Comparison of ENCODE assay signal across 9 cellular contexts in genomic region chr11:10208045-10208674, GRCh38.
A peak's percentile ranks its signal among the peaks of the same experiment; 100 is the strongest.
DNase-seq lines count a peak whose midpoint lies in the region; ATAC-seq, FAIRE-seq and TF ChIP-seq lines count a peak whose summit lies in the region.
"Had no signal": no experiment of that assay in that cellular context is flagged by ENCODE, and none has a peak within 500 bp of the region (broad histone marks: within the 10 kb centered on the region; RNA-seq: fewer than 3 reads in every experiment).

No MANE protein-coding gene starts in this region.

- peaks cover 6 to 10% of the 10 kb centered on the region in 2 experiments; a peak in 2 of 4 replicates for H3K9me3 ChIP-seq in HCT116 (ENCODE audit: control insufficient read depth in 1 of 2, insufficient read depth in 1 of 2, low read depth in 1 of 2, low read length in 2 of 2)

- RAD21 ChIA-PET in HCT116 (lab: Charles Lee; ENCODE audit: low non-redundant PET in 1 of 2, low total read pairs in 2 of 2, uncharacterized antibody in 2 of 2, unreplicated experiment in 2 of 2), result no interaction called here

- no peaks in the 10 kb centered on the region for H3K27me3 ChIP-seq in HCT116 (ENCODE audit: insufficient read depth, low read length)
- H3K27me3 ChIP-seq: SJSA1 had no signal

- no peak overlapping the region for H3K4me3 Mint-ChIP-seq in MCF 10A (ENCODE audit: unreplicated experiment)

- H3K9me2 ChIP-seq in HCT116 (ENCODE audit: insufficient read depth), result no peaks in the 10 kb centered on the region

- TF ChIP-seq RAD21 in HCT116 (IDR thresholded peaks at IDR 0.05; ENCODE audit: low read depth), result peak; percentile 65

- peak; percentile 54 to 73 (median 57); a peak in 5 of 6 replicates for TF ChIP-seq CTCF in HCT116 (IDR thresholded peaks at IDR 0.05 in 2 of 3, conservative IDR thresholded peaks at IDR 0.05 in 1 of 3; ENCODE audit: borderline replicate concordance in 1 of 3, insufficient read depth in 1 of 3, low read depth in 2 of 3, low read length in 2 of 3)
- peak; percentile 50 for TF ChIP-seq CTCF in MCF 10A (IDR thresholded peaks at IDR 0.05; ENCODE audit: unreplicated experiment)

- no TSS peak for BruUV-seq in HCT116 (replicated peaks; lab: Mats Ljungman, UMichigan)
- no TSS peak for BruUV-seq in MCF 10A (replicated peaks; lab: Mats Ljungman, UMichigan)

- TF ChIP-seq POLR2A in HCT116 (IDR thresholded peaks at IDR 0.05; ENCODE audit: borderline replicate concordance, extremely low read depth, insufficient read depth, insufficient read length), result no peak

- H3K4me2 ChIP-seq in HCT116 (ENCODE audit: low read length), result peak overlapping the region; percentile 1; the same call in 1 of the 2 replicates

- H3K4me3 ChIP-seq in HCT116 (replicated peaks in 1 of 2; ENCODE audit: low read depth in 1 of 2, low read length in 2 of 2), result no peak overlapping the region
- H3K4me3 ChIP-seq: SJSA1 had no signal

- H3K9me3 Mint-ChIP-seq in MCF 10A (ENCODE audit: unreplicated experiment), result no peaks in the 10 kb centered on the region

- no peaks in the 10 kb centered on the region for H3K36me3 ChIP-seq in HCT116 (ENCODE audit: control insufficient read depth in 1 of 2, insufficient read depth in 2 of 2, low read length in 2 of 2)

- FAIRE-seq in islet of Langerhans (lab: Jason Lieb, UNC), result peak; percentile 97

- intact Hi-C loops in HCT116 (cut with micrococcal nuclease), result loop anchor here (1.0 to 2.0 kb wide), 3 partner anchors 97 to 158 kb away; partner anchors contain the start of gene ADM
- intact Hi-C loops in MCF 10A (cut with micrococcal nuclease), result loop anchor here (1.0 to 10.0 kb wide), 4 partner anchors 99 to 453 kb away; no protein-coding TSS in a partner anchor

- POLR2A ChIA-PET in HCT116 (lab: Charles Lee) (no interaction called here), MCF 10A (lab: Yijun Ruan, JAX) (interaction anchor here (0.8 to 6.3 kb wide), 9 partner anchors 10 to 158 kb away, joined by 3 to 141 read pairs (median 4); partner anchors contain the start of genes ADM and SBF2)

- CTCF ChIA-PET in HCT116 (lab: Charles Lee) (interaction anchor here (1.1 to 1.9 kb wide), 4 partner anchors 27 to 99 kb away, joined by 3 to 11 read pairs (median 4); partner anchors contain the start of gene ADM), MCF 10A (lab: Yijun Ruan, JAX) (interaction anchor here (0.6 to 3.8 kb wide), 48 partner anchors 9 to 523 kb away, joined by 3 to 56 read pairs (median 3); partner anchors contain the start of gene ADM)

- H3K4me1 Mint-ChIP-seq in MCF 10A (ENCODE audit: insufficient read depth, unreplicated experiment), result no peaks in the 10 kb centered on the region

- H3K9ac ChIP-seq in HCT116 (ENCODE audit: low read length), result no peak overlapping the region

- DNase-seq in DMS 273 (lab: John Stamatoyannopoulos, UW; ENCODE audit: unreplicated experiment) (peak; percentile 54), HCT116 (ENCODE audit: low read depth, low spot score) (peak; percentile 58), NCI-H524 (lab: John Stamatoyannopoulos, UW) (peak; percentile 2 to 50), MCF 10A (ENCODE audit: unreplicated experiment) (peak; percentile 58), superior temporal gyrus (ENCODE audit: extremely low spot score) (peak; percentile 78)
- DNase-seq in activated effector memory CD4-positive, alpha-beta T cell treated with anti-CD3 and anti-CD28 coated beads, Interleukin-2, amount 50 U/mL, for 16 hours, result no peak

- no peak overlapping the region for H2AFZ ChIP-seq in HCT116 (ENCODE audit: low read depth, low read length, poor library complexity, severe bottlenecking)

- ATAC-seq in HCT116 (peak; percentile 78), HG02884 (IDR thresholded peaks at IDR 0.05; ENCODE audit: unreplicated experiment) (no peak)

- no peaks in the 10 kb centered on the region for H3K27me3 Mint-ChIP-seq in MCF 10A (ENCODE audit: insufficient read depth, unreplicated experiment)

- no peak overlapping the region for H3K27ac Mint-ChIP-seq in MCF 10A (ENCODE audit: low read depth, unreplicated experiment)

- H4K20me1 ChIP-seq in HCT116 (ENCODE audit: insufficient read depth), result no peaks in the 10 kb centered on the region

- peaks cover 29% of the 10 kb centered on the region for H3K79me2 ChIP-seq in HCT116 (ENCODE audit: insufficient read depth, low read length)

- H3K4me1 ChIP-seq in HCT116 (ENCODE audit: control insufficient read depth in 1 of 2, insufficient read depth in 2 of 2, low read length in 2 of 2), result peaks cover 0 to 8% of the 10 kb centered on the region in 2 experiments; a peak in 1 of 4 replicates

- H3K36me3 Mint-ChIP-seq in MCF 10A (ENCODE audit: insufficient read depth, unreplicated experiment), result no peaks in the 10 kb centered on the region

- H3K27ac ChIP-seq in HCT116 (ENCODE audit: low read depth, low read length), result no peak overlapping the region
- H3K27ac ChIP-seq: SJSA1 had no signal

TF ChIP-seq in HCT116, 20 proteins besides CTCF, POLR2A, EP300 and RAD21:
- TF ChIP-seq CEBPB (IDR thresholded peaks at IDR 0.05; ENCODE audit: low read depth) (peak; percentile 35; the same call in 1 of the 2 replicates), TCF7L2 (IDR thresholded peaks at IDR 0.05; ENCODE audit: borderline replicate concordance, extremely low read depth, insufficient read depth, insufficient read length) (no peak), EGR1 (IDR thresholded peaks at IDR 0.05; ENCODE audit: low read depth) (0 out of 2 replicates have a peak, but pooled peaks have one; percentile 19), SP1 (IDR thresholded peaks at IDR 0.05; ENCODE audit: low read depth) (no peak), FOSL1 (IDR thresholded peaks at IDR 0.05; ENCODE audit: low read depth) (peak; percentile 15; the same call in 1 of the 2 replicates), SRF (IDR thresholded peaks at IDR 0.05; ENCODE audit: low read depth) (0 out of 2 replicates have a peak, but pooled peaks have one; percentile 17)
